8 cellular contexts compared by ENCODE assay signal in the genomic region with DNA sequence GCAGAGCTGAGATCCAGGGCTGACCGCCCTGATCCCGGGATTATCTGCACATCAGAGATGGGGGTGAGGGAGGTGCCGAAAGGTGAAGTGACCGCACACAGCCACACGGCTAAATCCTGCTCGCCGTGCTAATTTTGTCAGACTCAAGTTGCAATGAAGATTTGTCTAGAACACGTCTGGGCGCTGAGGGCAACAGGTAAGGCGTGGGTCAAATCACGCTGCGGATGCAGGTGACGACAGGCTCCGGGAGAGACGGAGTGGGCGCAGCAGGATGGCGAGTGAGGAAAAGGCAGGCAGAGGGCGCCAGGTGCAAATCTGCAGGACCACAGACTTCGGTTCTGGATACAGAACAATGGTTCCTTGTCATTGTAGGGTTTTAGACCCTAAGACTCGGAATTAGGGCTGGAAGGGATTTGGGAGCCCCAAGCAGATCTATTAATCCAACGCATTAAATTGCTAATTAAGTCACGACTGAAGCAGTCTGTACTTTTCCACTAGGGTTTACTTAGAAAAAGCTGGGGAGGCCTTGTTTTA. TPM values are rescaled to one million over a fixed set of nuclear protein-coding genes. Genes with fewer than 3 reads are reported as not detected.
DNase-seq lines count a peak whose midpoint lies in the region; ATAC-seq, FAIRE-seq and TF ChIP-seq lines count a peak whose summit lies in the region.

No MANE protein-coding gene starts in this region.

- peaks cover 2% of the 10 kb centered on the region for H3K36me3 Mint-ChIP-seq in activated T-helper 1 cell treated with anti-CD3 and anti-CD28 coated beads, Interleukin-12 subunit alpha, Interleukin-12 subunit beta, Interleukin-2, Interleukin-4 antibody, amounts not matched to agents 30 ng/mL and 10 ng/mL and 1 ng/mL, durations not matched to agents 14 hours and 24 hours and 36 hours (ENCODE audit: low read depth)

- no peaks in the 10 kb centered on the region for H3K9me3 Mint-ChIP-seq in activated T-helper 1 cell treated with anti-CD3 and anti-CD28 coated beads, Interleukin-12 subunit alpha, Interleukin-12 subunit beta, Interleukin-2, Interleukin-4 antibody, amounts not matched to agents 30 ng/mL and 10 ng/mL and 1 ng/mL, durations not matched to agents 14 hours and 24 hours and 36 hours

- H3K9me3 ChIP-seq in kidney (ENCODE audit: control insufficient read depth in 1 of 2, low read length in 2 of 2), result no peaks in the 10 kb centered on the region

- FAIRE-seq in kidney (lab: Jason Lieb, UNC), result no peak

- no peak for ATAC-seq in GM18867 (IDR thresholded peaks at IDR 0.05; ENCODE audit: unreplicated experiment)
- no peak for ATAC-seq in GM18519 (IDR thresholded peaks at IDR 0.05; ENCODE audit: low FRiP score, unreplicated experiment)

- no peak overlapping the region for H3K27ac ChIP-seq in kidney (ENCODE audit: low read depth in 2 of 2, low read length in 2 of 2)

- no peaks in the 10 kb centered on the region for H3K36me3 ChIP-seq in kidney (ENCODE audit: control insufficient read depth in 1 of 2, insufficient read depth in 2 of 2, low read length in 2 of 2)

- intact Hi-C loops in activated T-helper 1 cell treated with anti-CD3 and anti-CD28 coated beads, Interleukin-12 subunit alpha, Interleukin-12 subunit beta, Interleukin-2, Interleukin-4 antibody, amounts not matched to agents 30 ng/mL and 10 ng/mL and 1 ng/mL, durations not matched to agents 14 hours and 24 hours and 36 hours (cut with micrococcal nuclease), result loop anchor here (2.0 to 10.0 kb wide), 3 partner anchors 15 to 723 kb away; a partner anchor contains a TSS
- intact Hi-C loops in kidney (cut with DNase I), result no loop called here

- H3K4me1 ChIP-seq in kidney (ENCODE audit: control insufficient read depth in 1 of 2, insufficient read depth in 1 of 2, low read depth in 1 of 2, low read length in 2 of 2), result peaks cover 0 to 25% of the 10 kb centered on the region in 2 donors

- peaks cover 68% of the 10 kb centered on the region for H3K4me1 Mint-ChIP-seq in activated T-helper 1 cell treated with anti-CD3 and anti-CD28 coated beads, Interleukin-12 subunit alpha, Interleukin-12 subunit beta, Interleukin-2, Interleukin-4 antibody, amounts not matched to agents 30 ng/mL and 10 ng/mL and 1 ng/mL, durations not matched to agents 14 hours and 24 hours and 36 hours (ENCODE audit: low read depth)

- H3K27me3 Mint-ChIP-seq in activated T-helper 1 cell treated with anti-CD3 and anti-CD28 coated beads, Interleukin-12 subunit alpha, Interleukin-12 subunit beta, Interleukin-2, Interleukin-4 antibody, amounts not matched to agents 30 ng/mL and 10 ng/mL and 1 ng/mL, durations not matched to agents 14 hours and 24 hours and 36 hours (ENCODE audit: insufficient read depth), result no peaks in the 10 kb centered on the region

- H3K27ac Mint-ChIP-seq in activated T-helper 1 cell treated with anti-CD3 and anti-CD28 coated beads, Interleukin-12 subunit alpha, Interleukin-12 subunit beta, Interleukin-2, Interleukin-4 antibody, amounts not matched to agents 30 ng/mL and 10 ng/mL and 1 ng/mL, durations not matched to agents 14 hours and 24 hours and 36 hours, result peak overlapping the region; percentile 5

- DNase-seq in AG09309 (ENCODE audit: low read depth) (no peak), kidney (peak; percentile 78), cerebellar nuclear complex (lab: John Stamatoyannopoulos, UW) (no peak)
- DNase-seq in activated T-helper 1 cell treated with anti-CD3 and anti-CD28 coated beads, Interleukin-12 subunit alpha, Interleukin-12 subunit beta, Interleukin-2, Interleukin-4 antibody, amounts not matched to agents 30 ng/mL and 10 ng/mL and 1 ng/mL, durations not matched to agents 14 hours and 24 hours and 36 hours (ENCODE audit: low spot score), result no peak
- no peak for DNase-seq in activated CD4-positive, CD25-positive, alpha-beta regulatory T cell treated with anti-CD3 and anti-CD28 coated beads, Interleukin-2, amount 50 U/mL, for 72 hours

- H3K9ac ChIP-seq in kidney (ENCODE audit: low read length in 2 of 2), result no peak overlapping the region

- TF ChIP-seq CTCF in AG09309 (IDR thresholded peaks at IDR 0.05; ENCODE audit: control insufficient read depth, insufficient read depth, low read depth, low read length, missing control alignments), result peak; percentile 50
- peak; percentile 44; the same call in 1 of the 2 replicates for TF ChIP-seq CTCF in GM12874 (IDR thresholded peaks at IDR 0.05; ENCODE audit: insufficient read depth, low read depth, low read length)
- TF ChIP-seq CTCF in kidney (IDR thresholded peaks at IDR 0.05; ENCODE audit: borderline replicate concordance, extremely low read depth, insufficient read depth), result peak; percentile 46

- H3K4me3 ChIP-seq in AG09309 (ENCODE audit: control insufficient read depth, low read depth, low read length) (no peak overlapping the region), kidney (ENCODE audit: low read length in 2 of 2) (no peak overlapping the region)

- peak overlapping the region; percentile 92 for H3K4me3 Mint-ChIP-seq in activated T-helper 1 cell treated with anti-CD3 and anti-CD28 coated beads, Interleukin-12 subunit alpha, Interleukin-12 subunit beta, Interleukin-2, Interleukin-4 antibody, amounts not matched to agents 30 ng/mL and 10 ng/mL and 1 ng/mL, durations not matched to agents 14 hours and 24 hours and 36 hours

RNA-seq across cellular contexts. Expression of a gene that starts 1.9 kb away (rescaled TPM):
- total RNA-seq in activated T-helper 1 cell treated with anti-CD3 and anti-CD28 coated beads, Interleukin-12 subunit alpha, Interleukin-12 subunit beta, Interleukin-2, Interleukin-4 antibody, amounts not matched to agents 30 ng/mL and 10 ng/mL and 1 ng/mL, durations not matched to agents 14 hours and 24 hours and 36 hours, result 58.1 and 59.7 TPM in 2 replicates
- 77.7 TPM for total RNA-seq in kidney
- 44.9 TPM for polyA plus RNA-seq in kidney (ENCODE audit: insufficient read depth, low read depth, low replicate concordance)
